ENCODE assay signal across 9 cellular contexts in genomic region chrX:15674899-15675489, GRCh38. TPM values are rescaled to one million over a fixed set of nuclear protein-coding genes. Genes with fewer than 3 reads are reported as not detected.
DNase-seq lines count a peak whose midpoint lies in the region; ATAC-seq and TF ChIP-seq lines count a peak whose summit lies in the region.
"Had no signal": no experiment of that assay in that cellular context is flagged by ENCODE, and none has a peak within 500 bp of the region (broad histone marks: within the 10 kb centered on the region; RNA-seq: fewer than 3 reads in every experiment).

No MANE protein-coding gene starts in this region.

- DNase-seq in CD14-positive monocyte (ENCODE audit: low spot score) (peak; percentile 80), NCI-H69 (lab: John Stamatoyannopoulos, UW) (peak; percentile 93), lower leg skin (ENCODE audit: low spot score in 2 of 2) (peak; percentile 90 to 98)
- DNase-seq in activated CD4-positive, alpha-beta T cell treated with anti-CD3 and anti-CD28 coated beads, Interleukin-2, amount 50 U/mL, for 24 hours (ENCODE audit: low read depth in 1 of 2, low spot score in 1 of 2) = peak; percentile 74 to 82
- peak; percentile 79 to 89 for DNase-seq in stimulated activated CD4-positive, alpha-beta T cell treated with anti-CD3 and anti-CD28 coated beads, Interleukin-4, amount 100 ng/mL, for 4 hours

- peaks cover 2 to 20% of the 10 kb centered on the region in 2 donors for H3K36me3 Mint-ChIP-seq in CD14-positive monocyte

- H3K27ac Mint-ChIP-seq in CD14-positive monocyte = no peak overlapping the region
- H3K27ac Mint-ChIP-seq: dendritic cell treated with granulocyte-macrophage colony-stimulating factor and Interleukin-4, amounts not matched to agents 40 ng/mL and 50 ng/mL, for 4 days had no signal

- H3K4me3 ChIP-seq in duodenal mucosa (ENCODE audit: low read depth in 1 of 2, low read length in 2 of 2) (peak overlapping the region; percentile 85 to 95), lower leg skin (ENCODE audit: low read depth, poor library complexity, severe bottlenecking) (peak overlapping the region; percentile 45)

- no peak overlapping the region for H3K4me3 Mint-ChIP-seq in CD14-positive monocyte
- H3K4me3 Mint-ChIP-seq: dendritic cell treated with granulocyte-macrophage colony-stimulating factor and Interleukin-4, amounts not matched to agents 40 ng/mL and 50 ng/mL, for 4 days had no signal

- H3K27ac ChIP-seq in duodenal mucosa (ENCODE audit: low read depth, low read length) = peak overlapping the region; percentile 99

- H3K36me3 ChIP-seq in duodenal mucosa (ENCODE audit: control insufficient read depth in 1 of 2, insufficient read depth in 2 of 2, low read length in 2 of 2) = peaks cover 0 to 3% of the 10 kb centered on the region in 2 donors

- no peaks in the 10 kb centered on the region for H3K27me3 ChIP-seq in duodenal mucosa (ENCODE audit: control insufficient read depth in 1 of 2, insufficient read depth in 2 of 2, low read length in 2 of 2)

- intact Hi-C loops in CD14-positive monocyte (cut with micrococcal nuclease) (loop anchor here (5.0 to 10.0 kb wide), 4 partner anchors 62 to 1040 kb away; partner anchors contain the start of genes PIGA (in 2 of the 2), AP1S2 (in 1 of the 2), CA5B (in 1 of the 2) and CTPS2 (in 1 of the 2)), lower leg skin (cut with DNase I; ENCODE audit: low total_unique reads) (loop anchor here (5.0 kb wide), 1 partner anchor 402 kb away; no protein-coding TSS in a partner anchor)

- H3K9me3 ChIP-seq in duodenal mucosa (ENCODE audit: control insufficient read depth in 1 of 2, low read length in 2 of 2) = no peaks in the 10 kb centered on the region

- H3K4me1 ChIP-seq in duodenal mucosa (ENCODE audit: control insufficient read depth in 1 of 2, insufficient read depth in 2 of 2, low read length in 2 of 2) = peaks cover 7 to 18% of the 10 kb centered on the region in 2 donors

- H3K27me3 Mint-ChIP-seq in CD14-positive monocyte (ENCODE audit: low read depth in 3 of 3) = peaks cover 0 to 18% (median 5%) of the 10 kb centered on the region in 3 donors

- WGBS in lower leg skin, 2 donors = 1% methylated on average over 37 to 46 of the region's 46 CpGs

- peak in 1 of 2 donors; percentile 59 for TF ChIP-seq POLR2A in lower leg skin (IDR thresholded peaks at IDR 0.05)

- no peak for TF ChIP-seq CTCF in CD14-positive monocyte (IDR thresholded peaks at IDR 0.05)
- no peak for TF ChIP-seq CTCF in lower leg skin (IDR thresholded peaks at IDR 0.05)

- peak; percentile 88 for ATAC-seq in GM19395 (IDR thresholded peaks at IDR 0.05; ENCODE audit: unreplicated experiment)
- ATAC-seq in HG03521 (IDR thresholded peaks at IDR 0.05; ENCODE audit: unreplicated experiment) = peak; percentile 70

- H3K9ac ChIP-seq in duodenal mucosa (ENCODE audit: low read depth in 1 of 2, low read length in 2 of 2) = peak overlapping the region; percentile 91 to 96

- H3K9me3 Mint-ChIP-seq in CD14-positive monocyte = peaks cover 0 to 11% (median 2%) of the 10 kb centered on the region in 7 donors
- H3K9me3 Mint-ChIP-seq: dendritic cell treated with granulocyte-macrophage colony-stimulating factor and Interleukin-4, amounts not matched to agents 40 ng/mL and 50 ng/mL, for 4 days had no signal

- peaks cover 29% of the 10 kb centered on the region for H3K4me1 Mint-ChIP-seq in CD14-positive monocyte

RNA-seq across cellular contexts. Expression of gene CLTRN, which starts 10.4 kb away (rescaled TPM):
- not detected for polyA plus RNA-seq in CD14-positive monocyte
- total RNA-seq in lower leg skin = 1 to 10 TPM in 1 of 4 donors, under 1 TPM in 3; 0.38 to 1.3 (median 0.44) TPM

Comparison
In these comparisons a context has a peak if more than half of its experiments do, and no peak if none do; other contexts are left out.
1. Peak in every context shown above with its lines: DNase-seq, ATAC-seq, H3K4me3 ChIP-seq and H3K27ac ChIP-seq.